In the genomic region with DNA sequence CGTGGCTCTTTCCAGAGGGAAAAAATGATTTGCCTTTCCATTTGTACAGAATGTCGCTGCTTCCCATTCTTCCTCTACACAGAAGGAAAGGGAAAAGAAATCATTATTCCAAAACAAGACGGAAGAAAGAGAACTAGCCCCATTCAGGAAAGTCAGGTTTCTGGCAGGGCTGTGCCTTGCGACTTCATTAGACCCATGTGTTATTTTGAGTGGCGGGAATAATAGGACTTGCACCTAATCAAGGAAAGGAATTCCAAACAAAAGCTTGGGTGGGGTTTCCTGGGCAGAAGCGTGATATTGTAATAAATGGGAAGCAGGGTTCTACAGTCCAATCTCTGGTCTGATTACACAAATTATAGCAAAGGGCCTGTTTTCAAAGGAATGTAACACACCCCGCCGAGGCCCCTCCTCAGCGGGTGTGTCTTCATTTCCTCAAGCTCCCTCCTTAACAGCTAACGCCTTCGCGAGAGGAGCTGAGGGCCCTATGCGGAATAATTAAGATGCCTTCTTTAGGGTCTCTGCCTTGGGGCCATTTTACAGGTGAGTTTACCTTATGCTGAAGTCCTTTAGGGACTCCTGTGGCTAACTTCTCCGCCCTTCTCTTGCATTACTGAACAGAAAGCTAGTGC, we compare ENCODE assay signal across 18 cellular contexts.
DNase-seq lines count a peak whose midpoint lies in the region; ATAC-seq and TF ChIP-seq lines count a peak whose summit lies in the region.
"Had no signal": no experiment of that assay in that cellular context is flagged by ENCODE, and none has a peak within 500 bp of the region (broad histone marks: within the 10 kb centered on the region; RNA-seq: fewer than 3 reads in every experiment).

No MANE protein-coding gene starts in this region.

- no peak overlapping the region for H3T11ph ChIP-seq in H9 (ENCODE audit: low read length)

- no peak overlapping the region for H2AK5ac ChIP-seq in H9 (ENCODE audit: insufficient read length, low read length)

- in situ Hi-C loops in gastrocnemius medialis (cut with MboI; ENCODE audit: low sequenced_read_pairs in 4 of 4): no loop called here

- H4K91ac ChIP-seq in H9 (ENCODE audit: insufficient read length, low read depth, low read length): no peak overlapping the region

- no peaks in the 10 kb centered on the region for H3K9me3 Mint-ChIP-seq in H9
- H3K9me3 Mint-ChIP-seq in endodermal cell: no peaks in the 10 kb centered on the region
- H3K9me3 Mint-ChIP-seq: activated naive CD8-positive, alpha-beta T cell treated with anti-CD3 and anti-CD28 coated beads, Interleukin-2, amount 50 U/mL, for 24 hours; activated T-helper 17 cell treated with anti-CD3 and anti-CD28 coated beads, Interleukin-2, amount 50 U/mL, for 72 hours; naive thymus-derived CD8-positive, alpha-beta T cell; stimulated activated naive CD8-positive, alpha-beta T cell treated with anti-CD3 and anti-CD28 coated beads, Interleukin-15, amount 100 ng/mL, for 72 hours; T-helper 2 cell treated with Interferon-gamma antibody and Interleukin-4, amounts not matched to agents 5 μg/mL and 100 μg/mL, for 36 hours had no signal

- H3K9me3 ChIP-seq in H9 (ENCODE audit: control insufficient read depth, low read depth, low read length) (no peaks in the 10 kb centered on the region), endodermal cell (ENCODE audit: control insufficient read depth, low read length) (no peaks in the 10 kb centered on the region), gastrocnemius medialis (no peaks in the 10 kb centered on the region)
- H3K9me3 ChIP-seq: SJSA1 had no signal

- H3K79me1 ChIP-seq in H9 (ENCODE audit: insufficient read depth, low read depth, low read length, poor library complexity, severe bottlenecking): no peaks in the 10 kb centered on the region

- H2BK12ac ChIP-seq in H9 (ENCODE audit: insufficient read length, low read depth, low read length): no peak overlapping the region

- no peak overlapping the region for H3K27ac ChIP-seq in H9 (ENCODE audit: insufficient read length, low read depth, low read length)
- no peak overlapping the region for H3K27ac ChIP-seq in endodermal cell (ENCODE audit: low read depth, low read length)
- H3K27ac ChIP-seq in gastrocnemius medialis: no peak overlapping the region

- no peak overlapping the region for H3K9ac ChIP-seq in H9 (ENCODE audit: extremely low read depth, insufficient read length, low read length)
- no peak overlapping the region for H3K9ac ChIP-seq in endodermal cell (ENCODE audit: extremely low read depth, low read length, poor library complexity, severe bottlenecking)

- no peak overlapping the region for H2BK5ac ChIP-seq in H9 (ENCODE audit: insufficient read length, low read length)

- no peaks in the 10 kb centered on the region for H3K36me3 ChIP-seq in endodermal cell (ENCODE audit: control insufficient read depth, insufficient read depth, low read length)
- no peaks in the 10 kb centered on the region for H3K36me3 ChIP-seq in gastrocnemius medialis
- H3K36me3 ChIP-seq: SJSA1 had no signal

- H3K14ac ChIP-seq in H9 (ENCODE audit: insufficient read depth, low read length): no peak overlapping the region

- H2BK15ac ChIP-seq in H9 (ENCODE audit: low read depth, low read length): no peak overlapping the region

- TF ChIP-seq CTCF in H9 (conservative IDR thresholded peaks at IDR 0.05) (no peak), endodermal cell (conservative IDR thresholded peaks at IDR 0.05) (no peak), gastrocnemius medialis (IDR thresholded peaks at IDR 0.05 in 4 of 5, conservative IDR thresholded peaks at IDR 0.05 in 1 of 5) (no peak)

- DNase-seq in H9 (peak; percentile 62), endodermal cell (peak; percentile 67), left colon (peak; percentile 73 to 80), gastrocnemius medialis (no peak), head of caudate nucleus (no peak), retina (no peak), anterior cingulate cortex (lab: John Stamatoyannopoulos, UW) (no peak), cortex of kidney (lab: John Stamatoyannopoulos, UW) (no peak)
- DNase-seq: activated CD4-positive, CD25-positive, alpha-beta regulatory T cell; activated naive CD8-positive, alpha-beta T cell treated with anti-CD3 and anti-CD28 coated beads, Interleukin-2, amount 50 U/mL, for 24 hours; effector CD4-positive, alpha-beta T cell; naive thymus-derived CD8-positive, alpha-beta T cell; NCI-H1436; NCI-H345; stimulated activated naive CD8-positive, alpha-beta T cell treated with anti-CD3 and anti-CD28 coated beads, Interleukin-15, amount 100 ng/mL, for 72 hours had no signal

- no peak overlapping the region for H3K23ac ChIP-seq in H9 (ENCODE audit: insufficient read length, low read depth, low read length)

- no peak overlapping the region for H3K4me2 ChIP-seq in H9 (ENCODE audit: insufficient read depth, insufficient read length, low read length)

- no peak overlapping the region for H2AFZ ChIP-seq in H9 (ENCODE audit: low read length)

- H3K4me3 Mint-ChIP-seq in H9: no peak overlapping the region
- H3K4me3 Mint-ChIP-seq in endodermal cell: peak overlapping the region; percentile 15
- H3K4me3 Mint-ChIP-seq: activated naive CD8-positive, alpha-beta T cell treated with anti-CD3 and anti-CD28 coated beads, Interleukin-2, amount 50 U/mL, for 24 hours; activated T-helper 17 cell treated with anti-CD3 and anti-CD28 coated beads, Interleukin-2, amount 50 U/mL, for 72 hours; naive thymus-derived CD8-positive, alpha-beta T cell; stimulated activated naive CD8-positive, alpha-beta T cell treated with anti-CD3 and anti-CD28 coated beads, Interleukin-15, amount 100 ng/mL, for 72 hours; T-helper 2 cell treated with Interferon-gamma antibody and Interleukin-4, amounts not matched to agents 5 μg/mL and 100 μg/mL, for 36 hours had no signal

- no peaks in the 10 kb centered on the region for H4K20me1 ChIP-seq in H9 (ENCODE audit: control insufficient read depth, insufficient read depth, insufficient read length)

- H3K4me3 ChIP-seq in endodermal cell (ENCODE audit: low read length): no peak overlapping the region
- peak overlapping the region in 3 of 4 donors; percentile 17 to 29 (median 18) for H3K4me3 ChIP-seq in gastrocnemius medialis
- H3K4me3 ChIP-seq: SJSA1 had no signal

- H3K36me3 Mint-ChIP-seq in H9 (ENCODE audit: insufficient read depth in 1 of 3, low read depth in 3 of 3): no peaks in the 10 kb centered on the region
- H3K36me3 Mint-ChIP-seq in endodermal cell (ENCODE audit: low read depth): peaks cover 16% of the 10 kb centered on the region
- H3K36me3 Mint-ChIP-seq: naive thymus-derived CD8-positive, alpha-beta T cell had no signal

- H3K56ac ChIP-seq in H9 (ENCODE audit: insufficient read length, low read depth, low read length): no peak overlapping the region

- no peak overlapping the region for H4K5ac ChIP-seq in H9 (ENCODE audit: insufficient read length, low read depth, low read length)

- no peak overlapping the region for H2BK20ac ChIP-seq in H9 (ENCODE audit: low read depth, low read length, poor library complexity, severe bottlenecking)

- peak; percentile 87 for ATAC-seq in left colon
- no peak for ATAC-seq in gastrocnemius medialis
- ATAC-seq: activated naive CD8-positive, alpha-beta T cell treated with anti-CD3 and anti-CD28 coated beads, Interleukin-2, amount 50 U/mL, for 24 hours; activated T-helper 17 cell treated with anti-CD3 and anti-CD28 coated beads, Interleukin-2, amount 50 U/mL, for 72 hours; naive thymus-derived CD8-positive, alpha-beta T cell; stimulated activated naive CD8-positive, alpha-beta T cell treated with anti-CD3 and anti-CD28 coated beads, Interleukin-15, amount 100 ng/mL, for 72 hours had no signal

- H4K8ac ChIP-seq in H9 (replicated peaks; ENCODE audit: insufficient read length, low read depth, low read length): no peak overlapping the region

- no peak for TF ChIP-seq POLR2A in gastrocnemius medialis (IDR thresholded peaks at IDR 0.05)

- no peaks in the 10 kb centered on the region for H3K27me3 Mint-ChIP-seq in H9 (ENCODE audit: low read depth)
- no peaks in the 10 kb centered on the region for H3K27me3 Mint-ChIP-seq in endodermal cell (ENCODE audit: insufficient read depth)

- H3K4me1 ChIP-seq in H9 (ENCODE audit: insufficient read depth, low read length) (no peaks in the 10 kb centered on the region; the same call in 1 of the 2 replicates), endodermal cell (ENCODE audit: control insufficient read depth, insufficient read depth, low read length) (peaks cover 42% of the 10 kb centered on the region), gastrocnemius medialis (peaks cover 4 to 18% of the 10 kb centered on the region in 2 donors)

- no peak overlapping the region for H3K18ac ChIP-seq in H9 (ENCODE audit: insufficient read length, low read depth, low read length)

- intact Hi-C loops in left colon (cut with DNase I, micrococcal nuclease): no loop called here
- intact Hi-C loops in gastrocnemius medialis (cut with DNase I; ENCODE audit: low total_unique reads): no loop called here
- intact Hi-C loops in head of caudate nucleus (cut with DNase I): no loop called here

- H3K27me3 ChIP-seq in H9 (ENCODE audit: insufficient read depth, low read length): no peaks in the 10 kb centered on the region
- H3K27me3 ChIP-seq in endodermal cell (ENCODE audit: control insufficient read depth, insufficient read depth, low read length, poor library complexity, severe bottlenecking): no peaks in the 10 kb centered on the region
- no peaks in the 10 kb centered on the region for H3K27me3 ChIP-seq in gastrocnemius medialis
- H3K27me3 ChIP-seq: SJSA1 had no signal

- peaks cover 23 to 29% of the 10 kb centered on the region in 2 experiments for H3K4me1 Mint-ChIP-seq in H9
- H3K4me1 Mint-ChIP-seq in endodermal cell: peaks cover 68% of the 10 kb centered on the region
- H3K4me1 Mint-ChIP-seq: activated naive CD8-positive, alpha-beta T cell treated with anti-CD3 and anti-CD28 coated beads, Interleukin-2, amount 50 U/mL, for 24 hours; activated T-helper 17 cell treated with anti-CD3 and anti-CD28 coated beads, Interleukin-2, amount 50 U/mL, for 72 hours; naive thymus-derived CD8-positive, alpha-beta T cell; stimulated activated naive CD8-positive, alpha-beta T cell treated with anti-CD3 and anti-CD28 coated beads, Interleukin-15, amount 100 ng/mL, for 72 hours had no signal

- H3K27ac Mint-ChIP-seq in H9: peak overlapping the region in 1 of 3 experiments; percentile 38; a peak in 4 of 7 replicates
- peak overlapping the region; percentile 50 for H3K27ac Mint-ChIP-seq in endodermal cell
- H3K27ac Mint-ChIP-seq: activated naive CD8-positive, alpha-beta T cell treated with anti-CD3 and anti-CD28 coated beads, Interleukin-2, amount 50 U/mL, for 24 hours; activated T-helper 17 cell treated with anti-CD3 and anti-CD28 coated beads, Interleukin-2, amount 50 U/mL, for 72 hours; naive thymus-derived CD8-positive, alpha-beta T cell; stimulated activated naive CD8-positive, alpha-beta T cell treated with anti-CD3 and anti-CD28 coated beads, Interleukin-15, amount 100 ng/mL, for 72 hours; T-helper 2 cell treated with Interferon-gamma antibody and Interleukin-4, amounts not matched to agents 5 μg/mL and 100 μg/mL, for 36 hours had no signal

- no peaks in the 10 kb centered on the region for H3K23me2 ChIP-seq in H9 (ENCODE audit: insufficient read length, low read depth, low read length, poor library complexity, severe bottlenecking)

- H3K79me2 ChIP-seq in H9 (ENCODE audit: insufficient read depth, low read length): no peaks in the 10 kb centered on the region

- H2BK120ac ChIP-seq in H9 (ENCODE audit: low read depth, low read length, poor library complexity, severe bottlenecking): no peak overlapping the region

- H3K4ac ChIP-seq in H9 (ENCODE audit: low read depth, low read length): no peak overlapping the region

- WGBS in H9 (ENCODE audit: extremely low coverage, insufficient read length, low lambda C conversion rate): no CpG with 5 or more reads among the region's 14 CpGs
- 83 to 84% methylated on average over 13 to 14 of the region's 14 CpGs for WGBS in endodermal cell (ENCODE audit: insufficient coverage in 1 of 2, insufficient read length in 1 of 2), 2 experiments

Comparison
In these comparisons a context has a peak if more than half of its experiments do, and no peak if none do; other contexts are left out.
1. DNase-seq: peak in H9 (single experiment), endodermal cell (single experiment) and left colon (2 of 2); none in gastrocnemius medialis (0 of 2), head of caudate nucleus (0 of 42), retina (single experiment), anterior cingulate cortex (0 of 58) and cortex of kidney (single experiment).